10 cellular contexts compared by ENCODE assay signal in the genomic region with DNA sequence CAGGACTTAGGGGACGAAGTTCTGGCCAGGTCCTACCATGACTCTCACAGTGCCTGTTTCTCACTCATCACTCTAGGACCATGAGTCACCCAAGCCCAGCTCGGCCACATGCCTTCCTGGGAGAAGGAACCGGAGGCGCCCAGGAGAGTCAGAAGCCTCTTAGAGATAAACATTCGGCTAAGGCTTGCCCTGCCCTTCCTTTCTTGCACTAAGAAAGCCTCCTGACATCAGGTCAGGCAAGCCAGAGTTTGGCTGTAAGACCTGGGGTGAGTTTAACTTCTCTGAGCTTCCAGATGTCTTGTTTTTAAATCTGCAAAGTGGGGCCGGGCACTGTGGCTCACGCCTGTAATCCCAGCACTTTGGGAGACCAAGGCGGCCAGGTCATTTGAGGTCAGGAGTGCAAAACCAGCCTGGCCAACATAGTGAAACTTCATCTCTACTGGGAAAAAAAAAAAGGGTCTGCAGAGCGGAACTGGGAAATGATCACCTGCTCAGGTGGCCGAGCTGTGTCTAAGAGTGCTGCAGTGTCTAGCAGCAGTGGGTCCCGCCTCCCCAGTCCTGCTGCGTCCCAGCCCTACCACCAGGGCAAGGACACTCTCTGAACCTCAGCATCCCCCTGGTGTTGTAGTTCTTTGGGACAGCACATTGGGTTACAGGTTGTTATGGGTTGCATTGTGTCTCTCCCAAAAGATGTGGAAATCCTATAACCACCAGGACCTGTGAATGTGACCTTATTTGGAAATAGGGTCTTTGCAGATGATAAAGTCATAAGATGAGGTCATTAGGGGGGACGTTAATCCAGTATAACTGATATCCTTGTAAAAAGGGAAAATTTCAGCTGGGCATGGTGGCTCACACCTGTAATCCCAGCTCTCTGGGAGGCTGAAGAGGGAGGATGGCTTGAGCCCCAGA. TPM values are rescaled to one million over a fixed set of nuclear protein-coding genes. Genes with fewer than 3 reads are reported as not detected.
DNase-seq lines count a peak whose midpoint lies in the region; ATAC-seq and TF ChIP-seq lines count a peak whose summit lies in the region.
"Had no signal": no experiment of that assay in that cellular context is flagged by ENCODE, and none has a peak within 500 bp of the region (broad histone marks: within the 10 kb centered on the region; RNA-seq: fewer than 3 reads in every experiment).

No MANE protein-coding gene starts in this region.

- DNase-seq in activated naive CD4-positive, alpha-beta T cell treated with Interleukin-2 at 50 U/mL for 16 hours = no peak
- DNase-seq in SJSA1 (ENCODE audit: low read depth in 1 of 2, low spot score in 2 of 2) = peak; percentile 87 to 94
- DNase-seq in fibroblast of peridontal ligament (ENCODE audit: extremely low read depth) = peak; percentile 81
- peak; percentile 79 for DNase-seq in stromal cell of bone marrow (ENCODE audit: low read depth)
- DNase-seq in omental fat pad (ENCODE audit: low spot score) = no peak

- H3K36me3 ChIP-seq in SJSA1 = peaks cover 14% of the 10 kb centered on the region

- H3K4me1 ChIP-seq in SJSA1 (replicated peaks) = peaks cover 36% of the 10 kb centered on the region
- H3K4me1 ChIP-seq: parathyroid adenoma had no signal

- H3K4me1 Mint-ChIP-seq in activated naive CD4-positive, alpha-beta T cell treated with anti-CD3 and anti-CD28 coated beads, Interleukin-2, amount 50 U/mL, for 24 hours = peaks cover 28% of the 10 kb centered on the region

- ATAC-seq in omental fat pad (ENCODE audit: low FRiP score) = no peak
- ATAC-seq in HG03571 (IDR thresholded peaks at IDR 0.05; ENCODE audit: unreplicated experiment) = no peak
- ATAC-seq in GM21447 (IDR thresholded peaks at IDR 0.05; ENCODE audit: unreplicated experiment) = no peak

- peak overlapping the region; percentile 6; the same call in 1 of the 2 replicates for H3K27ac ChIP-seq in SJSA1
- H3K27ac ChIP-seq: parathyroid adenoma had no signal

- no peaks in the 10 kb centered on the region for H3K9me3 ChIP-seq in SJSA1 (replicated peaks)
- H3K9me3 ChIP-seq: tibial artery had no signal

- no peak for TF ChIP-seq CTCF in omental fat pad (IDR thresholded peaks at IDR 0.05)

- no peaks in the 10 kb centered on the region for H3K36me3 Mint-ChIP-seq in activated naive CD4-positive, alpha-beta T cell treated with anti-CD3 and anti-CD28 coated beads, Interleukin-2, amount 50 U/mL, for 24 hours

- H3K4me3 ChIP-seq in SJSA1 = no peak overlapping the region
- H3K4me3 ChIP-seq: tibial artery had no signal

- no peaks in the 10 kb centered on the region for H3K27me3 ChIP-seq in SJSA1 (replicated peaks)
- H3K27me3 ChIP-seq: tibial artery had no signal

- H3K9me3 Mint-ChIP-seq in activated naive CD4-positive, alpha-beta T cell treated with anti-CD3 and anti-CD28 coated beads, Interleukin-2, amount 50 U/mL, for 24 hours = no peaks in the 10 kb centered on the region

- no peaks in the 10 kb centered on the region for H3K27me3 Mint-ChIP-seq in activated naive CD4-positive, alpha-beta T cell treated with anti-CD3 and anti-CD28 coated beads, Interleukin-2, amount 50 U/mL, for 24 hours

- H3K27ac Mint-ChIP-seq in activated naive CD4-positive, alpha-beta T cell treated with anti-CD3 and anti-CD28 coated beads, Interleukin-2, amount 50 U/mL, for 24 hours = peak overlapping the region; percentile 30

- peak overlapping the region; percentile 39 for H3K4me3 Mint-ChIP-seq in activated naive CD4-positive, alpha-beta T cell treated with anti-CD3 and anti-CD28 coated beads, Interleukin-2, amount 50 U/mL, for 24 hours

RNA-seq across cellular contexts. Expression of gene CARS1, which starts 1.8 kb away (rescaled TPM):
- total RNA-seq in SJSA1 (2014; rRNA removed; shearing (Covaris generic)) = 34.9 and 57.6 TPM in 2 replicates
- total RNA-seq in omental fat pad = 10 to 100 TPM; 40.6 to 69.7 (median 57.8) TPM

Comparison
In these comparisons a context has a peak if more than half of its experiments do, and no peak if none do; other contexts are left out.
1. DNase-seq: peak in SJSA1 (2 of 2), fibroblast of peridontal ligament (single experiment) and stromal cell of bone marrow (single experiment); none in activated naive CD4-positive, alpha-beta T cell treated with Interleukin-2 at 50 U/mL for 16 hours (single experiment) and omental fat pad (single experiment).